In genomic region chr19:37977992-37978391, GRCh38 we compare ENCODE assay signal across 11 cellular contexts.
DNase-seq lines count a peak whose midpoint lies in the region; ATAC-seq and TF ChIP-seq lines count a peak whose summit lies in the region.
"Had no signal": no experiment of that assay in that cellular context is flagged by ENCODE, and none has a peak within 500 bp of the region (broad histone marks: within the 10 kb centered on the region; RNA-seq: fewer than 3 reads in every experiment).

No MANE protein-coding gene starts in this region.

- H3K4me1 ChIP-seq in heart right ventricle = peaks cover 0 to 4% (median 0%) of the 10 kb centered on the region in 9 donors
- H3K4me1 ChIP-seq in left lung = no peaks in the 10 kb centered on the region

- intact Hi-C loops in heart right ventricle (cut with DNase I) (loop anchor here in 1 of 10 donors (10.0 kb wide), 1 partner anchor 1327 kb away; no protein-coding TSS in a partner anchor), left ventricle myocardium superior (cut with micrococcal nuclease) (no loop called here), left lung (cut with DNase I) (no loop called here)

- no peaks in the 10 kb centered on the region for H3K27me3 ChIP-seq in heart right ventricle
- no peaks in the 10 kb centered on the region for H3K27me3 ChIP-seq in left lung
- H3K27me3 ChIP-seq: esophagus muscularis mucosa had no signal

- H3K9me3 ChIP-seq in heart right ventricle (peaks cover 0 to 1% (median 0%) of the 10 kb centered on the region in 11 donors), left lung (no peaks in the 10 kb centered on the region)
- H3K9me3 ChIP-seq: esophagus muscularis mucosa had no signal

- ATAC-seq in heart right ventricle = peak in 7 of 8 donors; percentile 33 to 67 (median 56)
- ATAC-seq in left ventricle myocardium superior = no peak
- no peak for ATAC-seq in left lung
- ATAC-seq in GM21360 (IDR thresholded peaks at IDR 0.05; ENCODE audit: unreplicated experiment) = no peak

- DNase-seq in heart right ventricle (peak in 1 of 2 donors; percentile 14), left ventricle myocardium superior (no peak), cardiac fibroblast (ENCODE audit: low read depth in 2 of 2) (peak; percentile 50 to 94), left lung (no peak), NCI-H1105 (lab: John Stamatoyannopoulos, UW) (no peak), cerebellar nuclear complex (lab: John Stamatoyannopoulos, UW) (no peak)
- no peak for DNase-seq in activated CD8-positive, alpha-beta memory T cell treated with anti-CD3 and anti-CD28 coated beads, Interleukin-2, amount 50 U/mL, for 48 hours
- DNase-seq: activated CD4-positive, CD25-positive, alpha-beta regulatory T cell treated with anti-CD3 and anti-CD28 coated beads, Interleukin-2, amount 50 U/mL, for 72 hours; stimulated activated CD4-positive, alpha-beta T cell treated with anti-CD3 and anti-CD28 coated beads, Interleukin-2, amount 100 ng/mL, for 48 hours had no signal

- 55 to 60% methylated on average over 7 of the region's 7 CpGs for WGBS in heart right ventricle, 2 donors

- H3K36me3 ChIP-seq in heart right ventricle (no peaks in the 10 kb centered on the region), left lung (no peaks in the 10 kb centered on the region)
- H3K36me3 ChIP-seq: esophagus muscularis mucosa had no signal

- no peak overlapping the region for H3K4me3 ChIP-seq in heart right ventricle
- H3K4me3 ChIP-seq in cardiac fibroblast (replicated peaks in 1 of 2; ENCODE audit: low read depth in 2 of 2, low read length in 2 of 2) = no peak overlapping the region
- no peak overlapping the region for H3K4me3 ChIP-seq in left lung
- H3K4me3 ChIP-seq: esophagus muscularis mucosa had no signal

- TF ChIP-seq CTCF in heart right ventricle (IDR thresholded peaks at IDR 0.05) (no peak), cardiac fibroblast (IDR thresholded peaks at IDR 0.05; ENCODE audit: low read depth, low read length) (no peak), left lung (IDR thresholded peaks at IDR 0.05) (no peak)

- H3K27ac ChIP-seq in heart right ventricle (peak overlapping the region in 2 of 10 donors; percentile 9 to 26), left lung (peak overlapping the region; percentile 13 to 28)
- H3K27ac ChIP-seq: esophagus muscularis mucosa had no signal

Comparison
In these comparisons a context has a peak if more than half of its experiments do, and no peak if none do; other contexts are left out.
1. ATAC-seq: peak in heart right ventricle (7 of 8); none in left ventricle myocardium superior (single experiment), left lung (single experiment) and GM21360 (single experiment).
2. DNase-seq: peak in cardiac fibroblast (2 of 2); none in left ventricle myocardium superior (single experiment), left lung (0 of 2), activated CD8-positive, alpha-beta memory T cell treated with anti-CD3 and anti-CD28 coated beads, Interleukin-2, amount 50 U/mL, for 48 hours (single experiment), NCI-H1105 (single experiment) and cerebellar nuclear complex (0 of 2).